7 cellular contexts compared by ENCODE assay signal in genomic region chr21:42220138-42220701, GRCh38. TPM values are rescaled to one million over a fixed set of nuclear protein-coding genes. Genes with fewer than 3 reads are reported as not detected.
DNase-seq lines count a peak whose midpoint lies in the region; ATAC-seq and TF ChIP-seq lines count a peak whose summit lies in the region.

No MANE protein-coding gene starts in this region.

- no peaks in the 10 kb centered on the region for H3K79me2 ChIP-seq in SK-N-SH (ENCODE audit: insufficient read depth)
- H3K79me2 ChIP-seq in parathyroid adenoma, result no peaks in the 10 kb centered on the region

- H3K4me3 ChIP-seq in LNCaP clone FGC (ENCODE audit: low read depth, low read length) (peak overlapping the region; percentile 71), SK-N-SH (ENCODE audit: low read depth in 2 of 2, low read length in 1 of 2) (peak overlapping the region; percentile 55 to 58; a peak in 3 of 4 replicates), parathyroid adenoma (ENCODE audit: low read depth, low read length) (peak overlapping the region; percentile 83)

- TF ChIP-seq EP300 in SK-N-SH (IDR thresholded peaks at IDR 0.05; ENCODE audit: borderline replicate concordance in 1 of 2, low read depth in 1 of 2, low read length in 1 of 2), result no peak

- DNase-seq in GM13977 (ENCODE audit: low spot score) (peak; percentile 79), LNCaP clone FGC (ENCODE audit: low read depth) (peak; percentile 79), SK-N-SH (peak; percentile 79), anterior cingulate cortex (lab: John Stamatoyannopoulos, UW) (peak in 56 of 58 donors; percentile 5 to 84 (median 61)), left ventricle myocardium superior (peak; percentile 62)

- TF ChIP-seq CTCF in GM13977 (IDR thresholded peaks at IDR 0.05; ENCODE audit: extremely low read depth, insufficient read depth, missing control alignments), result no peak
- no peak for TF ChIP-seq CTCF in LNCaP clone FGC (IDR thresholded peaks at IDR 0.05; ENCODE audit: control insufficient read depth, extremely low read depth, insufficient read depth)
- no peak for TF ChIP-seq CTCF in SK-N-SH (IDR thresholded peaks at IDR 0.05)
- TF ChIP-seq CTCF in parathyroid adenoma (IDR thresholded peaks at IDR 0.05), result no peak

- WGBS in SK-N-SH (ENCODE audit: low lambda C conversion rate), result 10% methylated on average over 26 of the region's 26 CpGs

- POLR2A ChIA-PET in SK-N-SH (lab: Yijun Ruan, JAX), result interaction anchor here (0.8 to 3.9 kb wide), 7 partner anchors 14 to 73 kb away, joined by 3 to 28 read pairs (median 3); no protein-coding TSS in a partner anchor

- H3K4me1 ChIP-seq in SK-N-SH (ENCODE audit: control insufficient read depth in 1 of 2, insufficient read depth in 2 of 2, low read depth in 1 of 2, low read length in 1 of 2) (peaks cover 0 to 34% of the 10 kb centered on the region in 2 experiments; a peak in 2 of 4 replicates), parathyroid adenoma (no peaks in the 10 kb centered on the region)

- no peaks in the 10 kb centered on the region for H3K36me3 ChIP-seq in SK-N-SH (replicated peaks in 1 of 2; ENCODE audit: control insufficient read depth in 1 of 2, insufficient read depth in 2 of 2, low read length in 1 of 2)
- H3K36me3 ChIP-seq in parathyroid adenoma (ENCODE audit: control insufficient read depth, insufficient read depth, low read length), result no peaks in the 10 kb centered on the region

- no peak for TF ChIP-seq RAD21 in SK-N-SH (IDR thresholded peaks at IDR 0.05; ENCODE audit: low read length)

- no peak overlapping the region for H2AFZ ChIP-seq in SK-N-SH (ENCODE audit: low read depth)
- peak overlapping the region; percentile 64 for H2AFZ ChIP-seq in parathyroid adenoma

- no peaks in the 10 kb centered on the region for H3F3A ChIP-seq in SK-N-SH (replicated peaks; ENCODE audit: insufficient read depth)

- H3K27me3 ChIP-seq in SK-N-SH (ENCODE audit: insufficient read depth) (peaks cover 11% of the 10 kb centered on the region; the same call in 1 of the 2 replicates), parathyroid adenoma (ENCODE audit: control insufficient read depth, insufficient read depth, low read length) (no peaks in the 10 kb centered on the region)

- H3K9me2 ChIP-seq in SK-N-SH, result no peaks in the 10 kb centered on the region

- in situ Hi-C loops in GM13977 (cut with MboI; ENCODE audit: low pct_unique_long_range_greater_than_20kb, low sequenced_read_pairs, unreplicated experiment), result no loop called here

- H3K9ac ChIP-seq in SK-N-SH, result no peak overlapping the region
- H3K9ac ChIP-seq in parathyroid adenoma, result no peak overlapping the region

- H3K4me2 ChIP-seq in SK-N-SH (peak overlapping the region; percentile 73), parathyroid adenoma (ENCODE audit: low read length) (peak overlapping the region; percentile 80)

- CTCF ChIA-PET in SK-N-SH (lab: Yijun Ruan, JAX), result interaction anchor here (1.1 to 3.1 kb wide), 7 partner anchors 14 to 118 kb away, joined by 3 to 17 read pairs (median 5); no protein-coding TSS in a partner anchor

- H3K9me3 ChIP-seq in SK-N-SH, result no peaks in the 10 kb centered on the region
- no peaks in the 10 kb centered on the region for H3K9me3 ChIP-seq in parathyroid adenoma (ENCODE audit: control insufficient read depth, low read length)

- intact Hi-C loops in left ventricle myocardium superior (cut with micrococcal nuclease), result no loop called here

- ATAC-seq in left ventricle myocardium superior (peak; percentile 75), GM18873 (IDR thresholded peaks at IDR 0.05; ENCODE audit: low FRiP score, unreplicated experiment) (no peak)

- H4K20me1 ChIP-seq in SK-N-SH (ENCODE audit: insufficient read depth), result no peaks in the 10 kb centered on the region

- peak overlapping the region in 1 of 2 experiments; percentile 79; a peak in 2 of 4 replicates for H3K27ac ChIP-seq in SK-N-SH (ENCODE audit: low read depth in 2 of 2, low read length in 1 of 2)
- peak overlapping the region; percentile 65 for H3K27ac ChIP-seq in parathyroid adenoma

TF ChIP-seq in SK-N-SH, 30 proteins besides CTCF, POLR2A, EP300 and RAD21:
- TF ChIP-seq, protein P1, sequence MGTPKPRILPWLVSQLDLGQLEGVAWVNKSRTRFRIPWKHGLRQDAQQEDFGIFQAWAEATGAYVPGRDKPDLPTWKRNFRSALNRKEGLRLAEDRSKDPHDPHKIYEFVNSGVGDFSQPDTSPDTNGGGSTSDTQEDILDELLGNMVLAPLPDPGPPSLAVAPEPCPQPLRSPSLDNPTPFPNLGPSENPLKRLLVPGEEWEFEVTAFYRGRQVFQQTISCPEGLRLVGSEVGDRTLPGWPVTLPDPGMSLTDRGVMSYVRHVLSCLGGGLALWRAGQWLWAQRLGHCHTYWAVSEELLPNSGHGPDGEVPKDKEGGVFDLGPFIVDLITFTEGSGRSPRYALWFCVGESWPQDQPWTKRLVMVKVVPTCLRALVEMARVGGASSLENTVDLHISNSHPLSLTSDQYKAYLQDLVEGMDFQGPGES (IDR thresholded peaks at IDR 0.05; ENCODE audit: low read depth, low read length), result no peak
- TF ChIP-seq NRF1 (IDR thresholded peaks at IDR 0.05; ENCODE audit: low read depth, low read length), result peak; percentile 67

RNA-seq across cellular contexts. Expression of gene ABCG1, which starts 1.3 kb away (rescaled TPM):
- 0.07 and 0.11 TPM in 2 replicates for polyA plus RNA-seq in SK-N-SH (2012; rRNA removed)
- polyA plus RNA-seq in SK-N-SH (2012; cell fraction: cytosol; rRNA removed), result 0.06 and 0.13 TPM in 2 replicates
- polyA plus RNA-seq in SK-N-SH (2012; cell fraction: nucleus; rRNA removed), result 0.14 and 0.18 TPM in 2 replicates
- 11.1 TPM for total RNA-seq in left ventricle myocardium superior
